32 cellular contexts compared by ENCODE assay signal in genomic region chr13:113355621-113356020, GRCh38. TPM values are rescaled to one million over a fixed set of nuclear protein-coding genes. Genes with fewer than 3 reads are reported as not detected.
"Had no signal": no experiment of that assay in that cellular context is flagged by ENCODE, and none has a peak within 500 bp of the region (broad histone marks: within the 10 kb centered on the region; RNA-seq: fewer than 3 reads in every experiment).

No MANE protein-coding gene starts in this region.

- H3K27ac ChIP-seq: brain microvascular endothelial cell, SJCRH30, SK-N-MC had no signal

- H3K36me3 Mint-ChIP-seq: activated naive CD4-positive, alpha-beta T cell treated with anti-CD3 and anti-CD28 coated beads, Interleukin-2, amount 10 ng/mL, durations not matched to agents 7 days and 5 days; activated naive CD8-positive, alpha-beta T cell had no signal

- H3K4me1 Mint-ChIP-seq: activated CD4-positive, alpha-beta T cell treated with anti-CD3 and anti-CD28 coated beads for 36 hours; activated CD4-positive, alpha-beta T cell treated with anti-CD3 and anti-CD28 coated beads, Interleukin-2, amount 10 ng/mL, durations not matched to agents 7 days and 5 days; activated naive CD4-positive, alpha-beta T cell treated with anti-CD3 and anti-CD28 coated beads, Interleukin-2, amount 10 ng/mL, durations not matched to agents 7 days and 5 days; activated naive CD8-positive, alpha-beta T cell treated with anti-CD3 and anti-CD28 coated beads, Interleukin-2, amount 50 U/mL, for 24 hours had no signal

- H3K36me3 ChIP-seq: brain microvascular endothelial cell, SJCRH30 had no signal

- DNase-seq: activated CD4-positive, alpha-beta T cell treated with anti-CD3 and anti-CD28 coated beads for 36 hours; activated CD4-positive, alpha-beta T cell treated with anti-CD3 and anti-CD28 coated beads, Interleukin-2, amount 10 ng/mL, durations not matched to agents 7 days and 5 days; activated CD4-positive, alpha-beta T cell treated with anti-CD3 and anti-CD28 coated beads, Interleukin-2, amount 50 U/mL, for 48 hours; activated CD8-positive, alpha-beta memory T cell treated with anti-CD3 and anti-CD28 coated beads, Interleukin-2, amount 50 U/mL, for 4 hours; activated effector memory CD4-positive, alpha-beta T cell treated with Interleukin-2 at 50 U/mL for 16 hours; activated naive CD4-positive, alpha-beta T cell treated with anti-CD3 and anti-CD28 coated beads, Interleukin-2, amount 10 ng/mL, durations not matched to agents 7 days and 5 days; activated naive CD8-positive, alpha-beta T cell treated with anti-CD3 and anti-CD28 coated beads, Interleukin-2, amount 50 U/mL, for 24 hours; activated T-cell treated with anti-CD3 and anti-CD28 coated beads for 4 hours; activated T-cell treated with anti-CD3 and anti-CD28 coated beads, Interleukin-2, amount 50 U/mL, for 4 hours; anterior cingulate cortex; brain microvascular endothelial cell; central memory CD4-positive, alpha-beta T cell; Karpas-422; NCI-H1048; NCI-H1105 treated with DMSO at 0.1 percent for 48 hours; NCI-H1436; NCI-H1694; NCI-H1930; NCI-H2081 treated with DMSO at 0.1 percent for 48 hours; NCI-H345; NCI-H524 treated with DMSO at 0.1 percent for 48 hours; SHP77; SJCRH30; T1000 had no signal

- H3K4me1 ChIP-seq: SJCRH30 had no signal

- ATAC-seq: activated CD4-positive, alpha-beta T cell treated with anti-CD3 and anti-CD28 coated beads for 36 hours; activated CD4-positive, CD25-positive, alpha-beta regulatory T cell treated with anti-CD3 and anti-CD28 coated beads, Interleukin-2, amount 50 U/mL, for 24 hours; activated naive CD8-positive, alpha-beta T cell treated with anti-CD3 and anti-CD28 coated beads, Interleukin-2, amount 50 U/mL, for 24 hours; activated T-cell treated with anti-CD3 and anti-CD28 coated beads, Interleukin-2, amount 50 U/mL, for 4 hours; Panc1 had no signal

- H3K9me3 ChIP-seq: SJCRH30 had no signal

- H3K27me3 ChIP-seq: brain microvascular endothelial cell, SJCRH30 had no signal

- H3K27ac Mint-ChIP-seq: activated CD4-positive, alpha-beta T cell treated with anti-CD3 and anti-CD28 coated beads for 36 hours; activated CD4-positive, alpha-beta T cell treated with anti-CD3 and anti-CD28 coated beads, Interleukin-2, amount 10 ng/mL, durations not matched to agents 7 days and 5 days; activated naive CD4-positive, alpha-beta T cell treated with anti-CD3 and anti-CD28 coated beads, Interleukin-2, amount 10 ng/mL, durations not matched to agents 7 days and 5 days; activated naive CD8-positive, alpha-beta T cell; activated naive CD8-positive, alpha-beta T cell treated with anti-CD3 and anti-CD28 coated beads, Interleukin-2, amount 50 U/mL, for 24 hours had no signal

- H3K9me3 Mint-ChIP-seq: activated CD4-positive, alpha-beta T cell treated with anti-CD3 and anti-CD28 coated beads, Interleukin-2, amount 10 ng/mL, durations not matched to agents 7 days and 5 days; activated naive CD4-positive, alpha-beta T cell treated with anti-CD3 and anti-CD28 coated beads, Interleukin-2, amount 10 ng/mL, durations not matched to agents 7 days and 5 days; activated naive CD8-positive, alpha-beta T cell treated with anti-CD3 and anti-CD28 coated beads, Interleukin-2, amount 50 U/mL, for 24 hours; activated T-cell treated with anti-CD3 and anti-CD28 coated beads, Interleukin-2, amount 50 U/mL, for 4 hours had no signal

- H3K4me3 Mint-ChIP-seq: activated CD4-positive, alpha-beta T cell treated with anti-CD3 and anti-CD28 coated beads for 36 hours; activated CD4-positive, alpha-beta T cell treated with anti-CD3 and anti-CD28 coated beads, Interleukin-2, amount 10 ng/mL, durations not matched to agents 7 days and 5 days; activated naive CD4-positive, alpha-beta T cell treated with anti-CD3 and anti-CD28 coated beads, Interleukin-2, amount 10 ng/mL, durations not matched to agents 7 days and 5 days; activated naive CD8-positive, alpha-beta T cell; activated naive CD8-positive, alpha-beta T cell treated with anti-CD3 and anti-CD28 coated beads, Interleukin-2, amount 50 U/mL, for 24 hours; activated T-cell treated with anti-CD3 and anti-CD28 coated beads, Interleukin-2, amount 50 U/mL, for 4 hours had no signal

- H3K4me3 ChIP-seq: SJCRH30, SK-N-MC had no signal

- H3K27me3 Mint-ChIP-seq: activated naive CD8-positive, alpha-beta T cell had no signal

- FAIRE-seq: TTC549 had no signal

RNA-seq across cellular contexts. Expression of gene GRTP1, which starts 8.3 kb away (rescaled TPM):
- total RNA-seq: RPMI7951; T-helper 1 cell treated with Interleukin-12 subunit alpha and Interleukin-12 subunit beta and Interleukin-4 antibody, amounts not matched to agents 30 ng/mL and 1 ng/mL, for 36 hours; T-helper 2 cell treated with Interferon-gamma antibody and Interleukin-4, amounts not matched to agents 100 ng/mL and 5 ng/mL, for 36 hours had no signal
